In the genomic region with DNA sequence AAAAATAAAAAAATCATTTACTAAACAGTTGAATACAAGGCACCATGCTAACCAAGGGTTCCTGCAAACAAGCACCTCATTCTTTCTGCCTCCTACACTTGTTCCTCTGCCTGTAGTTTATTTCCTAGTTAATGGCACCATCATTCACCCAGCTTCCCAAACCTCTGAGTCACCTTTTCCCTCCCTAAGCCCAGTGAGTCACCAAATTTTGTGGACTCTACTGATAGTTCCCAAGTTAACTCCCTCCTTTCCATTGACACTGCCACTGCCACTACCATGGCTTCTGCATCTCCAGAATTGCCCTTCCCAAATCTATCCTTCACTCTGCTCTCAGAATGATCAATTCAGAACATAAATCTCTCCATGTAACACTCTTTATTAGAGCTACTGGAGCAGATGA, we compare ENCODE assay signal across 12 cellular contexts. TPM values are rescaled to one million over a fixed set of nuclear protein-coding genes. Genes with fewer than 3 reads are reported as not detected.
DNase-seq lines count a peak whose midpoint lies in the region; ATAC-seq, FAIRE-seq and TF ChIP-seq lines count a peak whose summit lies in the region.
"Had no signal": no experiment of that assay in that cellular context is flagged by ENCODE, and none has a peak within 500 bp of the region (broad histone marks: within the 10 kb centered on the region; RNA-seq: fewer than 3 reads in every experiment).

No MANE protein-coding gene starts in this region.

- H3K9me3 Mint-ChIP-seq in activated T-cell treated with anti-CD3 and anti-CD28 coated beads, Interleukin-2, amount 50 U/mL, for 72 hours = no peaks in the 10 kb centered on the region

- POLR2A ChIA-PET in HepG2 (lab: Yijun Ruan, JAX) = interaction anchor here (1.4 kb wide), 1 partner anchor 74 kb away, joined by 3 read pairs; no protein-coding TSS in a partner anchor

- no peak overlapping the region for H3K27ac Mint-ChIP-seq in activated T-cell treated with anti-CD3 and anti-CD28 coated beads, Interleukin-2, amount 50 U/mL, for 72 hours
- H3K27ac Mint-ChIP-seq: activated CD4-positive, alpha-beta T cell treated with anti-CD3 and anti-CD28 coated beads for 36 hours; IgD-negative memory B cell had no signal

- H3K4me3 ChIP-seq in KMS-11 (IDR thresholded peaks at IDR 0.05; ENCODE audit: insufficient read depth, low read depth, low read length) (no peak overlapping the region), mammary epithelial cell (replicated peaks in 1 of 3; ENCODE audit: insufficient read depth in 1 of 3, low read depth in 2 of 3, low read length in 3 of 3) (no peak overlapping the region), HepG2 (replicated peaks in 1 of 3; ENCODE audit: insufficient read depth in 1 of 3, low read depth in 2 of 3, low read length in 3 of 3) (no peak overlapping the region)
- H3K4me3 ChIP-seq: body of pancreas had no signal

- CTCF ChIA-PET in mammary epithelial cell (lab: Charles Lee; ENCODE audit: low non-redundant PET) (interaction anchor here (0.5 kb wide), 1 partner anchor 50 kb away, joined by 4 read pairs; no protein-coding TSS in a partner anchor), HepG2 (lab: Yijun Ruan, JAX; ENCODE audit: low intra/inter-chr PET ratio, low total read pairs) (no interaction called here)

- H3K4me2 ChIP-seq in KMS-11 (peak overlapping the region; percentile 84), mammary epithelial cell (ENCODE audit: insufficient read depth, low read depth, low read length) (peak overlapping the region; percentile 59), HepG2 (ENCODE audit: low read depth, low read length) (peak overlapping the region; percentile 67; the same call in 1 of the 2 replicates)

- H3K4me1 Mint-ChIP-seq in activated T-cell treated with anti-CD3 and anti-CD28 coated beads, Interleukin-2, amount 50 U/mL, for 72 hours (ENCODE audit: low read depth) = peaks cover 35% of the 10 kb centered on the region

- H3K27me3 ChIP-seq in KMS-11 (ENCODE audit: insufficient read depth, low read depth) = no peaks in the 10 kb centered on the region
- H3K27me3 ChIP-seq in mammary epithelial cell (ENCODE audit: insufficient read depth, low read length) = no peaks in the 10 kb centered on the region
- H3K27me3 ChIP-seq in HepG2 (ENCODE audit: control insufficient read depth in 1 of 2, insufficient read depth in 2 of 2, low read length in 2 of 2) = no peaks in the 10 kb centered on the region
- H3K27me3 ChIP-seq: body of pancreas had no signal

- H3K27ac ChIP-seq in KMS-11 (peak overlapping the region; percentile 96), mammary epithelial cell (ENCODE audit: insufficient read depth, low read depth, low read length) (peak overlapping the region; percentile 34), HepG2 (ENCODE audit: extremely low read length, insufficient read depth, low read length) (no peak overlapping the region)
- H3K27ac ChIP-seq: body of pancreas had no signal

- TF ChIP-seq CTCF in AG09319 (IDR thresholded peaks at IDR 0.05; ENCODE audit: low read depth, low read length) = no peak
- no peak for TF ChIP-seq CTCF in KMS-11 (conservative IDR thresholded peaks at IDR 0.05; ENCODE audit: low read depth, low read length)
- TF ChIP-seq CTCF in mammary epithelial cell (conservative IDR thresholded peaks at IDR 0.05 in 1 of 2, IDR thresholded peaks at IDR 0.05 in 1 of 2; ENCODE audit: extremely low read depth in 1 of 2, insufficient read depth in 1 of 2, low read depth in 1 of 2, low read length in 2 of 2) = no peak
- TF ChIP-seq CTCF in HepG2 (CRISPR knock-in tag; IDR thresholded peaks at IDR 0.05) = no peak

- H3K9ac ChIP-seq in KMS-11 (peak overlapping the region; percentile 55; the same call in 1 of the 2 replicates), mammary epithelial cell (ENCODE audit: insufficient read depth, low read length) (no peak overlapping the region), HepG2 (ENCODE audit: insufficient read depth, low read depth, low read length) (no peak overlapping the region)

- dilution Hi-C loops in mammary epithelial cell (cut with HindIII; ENCODE audit: low sequenced_read_pairs) = loop anchor here (10.0 kb wide), 1 partner anchor 48 kb away; no protein-coding TSS in a partner anchor

- H3K9me3 ChIP-seq in mammary epithelial cell (replicated peaks; ENCODE audit: insufficient read depth, low read length) (no peaks in the 10 kb centered on the region), HepG2 (ENCODE audit: low read length) (no peaks in the 10 kb centered on the region)
- H3K9me3 ChIP-seq: body of pancreas had no signal

- TF ChIP-seq EP300 in HepG2 (IDR thresholded peaks at IDR 0.05; ENCODE audit: low read depth in 2 of 2, low read length in 2 of 2) = no peak
- no peak for TF ChIP-seq EP300 in HepG2 (CRISPR knock-in tag; IDR thresholded peaks at IDR 0.05; ENCODE audit: borderline replicate concordance)

- no peak for TF ChIP-seq RAD21 in HepG2 (CRISPR knock-in tag; IDR thresholded peaks at IDR 0.05)

- DNase-seq in AG09319 (ENCODE audit: extremely low read depth, low read depth) (peak; percentile 11), mammary epithelial cell (peak; percentile 84), HepG2 (ENCODE audit: low spot score) (peak; percentile 38)
- DNase-seq in activated T-cell treated with anti-CD3 and anti-CD28 coated beads, Interleukin-2, amount 50 U/mL, for 72 hours = no peak
- DNase-seq: right cardiac atrium had no signal

- ATAC-seq in HepG2 (peak; percentile 55; the same call in 2 of the 3 replicates), GM21825 (IDR thresholded peaks at IDR 0.05; ENCODE audit: unreplicated experiment) (no peak), GM18505 (IDR thresholded peaks at IDR 0.05; ENCODE audit: unreplicated experiment) (no peak), GM19455 (IDR thresholded peaks at IDR 0.05; ENCODE audit: unreplicated experiment) (no peak)
- ATAC-seq in activated T-cell treated with anti-CD3 and anti-CD28 coated beads, Interleukin-2, amount 50 U/mL, for 72 hours (replicated peaks in 1 of 2) = no peak
- ATAC-seq: body of pancreas had no signal

- no peak for FAIRE-seq in HepG2 (lab: Jason Lieb, UNC)

- in situ Hi-C loops in mammary epithelial cell (cut with MboI; ENCODE audit: low sequenced_read_pairs in 2 of 2) (no loop called here), HepG2 (cut with HindIII; ENCODE audit: extremely low pct_ligation_motif_present, low pct_unique_long_range_greater_than_20kb) (no loop called here)

- BruUV-seq in mammary epithelial cell (replicated peaks; lab: Mats Ljungman, UMichigan) (no TSS peak), HepG2 (replicated peaks; lab: Mats Ljungman, UMichigan) (no TSS peak)

- H3K4me1 ChIP-seq in KMS-11 (ENCODE audit: low read depth, poor library complexity, severe bottlenecking) = peaks cover 73% of the 10 kb centered on the region
- H3K4me1 ChIP-seq in mammary epithelial cell (ENCODE audit: insufficient read depth, low read length) = peaks cover 37% of the 10 kb centered on the region
- H3K4me1 ChIP-seq in HepG2 (ENCODE audit: insufficient read depth, low read length) = peaks cover 22% of the 10 kb centered on the region
- H3K4me1 ChIP-seq: body of pancreas had no signal

- no peak overlapping the region for H3K4me3 Mint-ChIP-seq in activated T-cell treated with anti-CD3 and anti-CD28 coated beads, Interleukin-2, amount 50 U/mL, for 72 hours
- H3K4me3 Mint-ChIP-seq: activated CD4-positive, alpha-beta T cell treated with anti-CD3 and anti-CD28 coated beads for 36 hours; IgD-negative memory B cell had no signal

- no peaks in the 10 kb centered on the region for H4K20me1 ChIP-seq in KMS-11 (ENCODE audit: insufficient read depth)
- H4K20me1 ChIP-seq in mammary epithelial cell (ENCODE audit: insufficient read depth, low read length) = no peaks in the 10 kb centered on the region
- no peaks in the 10 kb centered on the region for H4K20me1 ChIP-seq in HepG2 (ENCODE audit: insufficient read depth, low read length)

- no peaks in the 10 kb centered on the region for H3K36me3 Mint-ChIP-seq in activated T-cell treated with anti-CD3 and anti-CD28 coated beads, Interleukin-2, amount 50 U/mL, for 72 hours (ENCODE audit: insufficient read depth in 2 of 2)

- H2AFZ ChIP-seq in KMS-11 (ENCODE audit: low read depth) = no peak overlapping the region
- H2AFZ ChIP-seq in mammary epithelial cell (ENCODE audit: low read depth, low read length) = no peak overlapping the region
- H2AFZ ChIP-seq in HepG2 (ENCODE audit: low read length) = no peak overlapping the region

- no peaks in the 10 kb centered on the region for H3K79me2 ChIP-seq in KMS-11 (ENCODE audit: insufficient read depth, low read depth)
- no peaks in the 10 kb centered on the region for H3K79me2 ChIP-seq in mammary epithelial cell (ENCODE audit: insufficient read depth, low read length)
- H3K79me2 ChIP-seq in HepG2 (ENCODE audit: insufficient read depth, low read length) = no peaks in the 10 kb centered on the region

- H3K36me3 ChIP-seq in KMS-11 (ENCODE audit: insufficient read depth) = no peaks in the 10 kb centered on the region
- H3K36me3 ChIP-seq in mammary epithelial cell (ENCODE audit: insufficient read depth, low read length) = no peaks in the 10 kb centered on the region
- no peaks in the 10 kb centered on the region for H3K36me3 ChIP-seq in HepG2 (replicated peaks in 1 of 2; ENCODE audit: control insufficient read depth in 1 of 2, insufficient read depth in 2 of 2, low read length in 2 of 2)

- TF ChIP-seq POLR2A in HepG2 (IDR thresholded peaks at IDR 0.05; ENCODE audit: insufficient read depth in 1 of 2, low read depth in 2 of 2, low read length in 2 of 2) = no peak
- no peak for TF ChIP-seq POLR2A in GM18505 (IDR thresholded peaks at IDR 0.05; ENCODE audit: borderline replicate concordance, extremely low read depth, insufficient read depth, insufficient read length)

- no peaks in the 10 kb centered on the region for H3K27me3 Mint-ChIP-seq in activated T-cell treated with anti-CD3 and anti-CD28 coated beads, Interleukin-2, amount 50 U/mL, for 72 hours (ENCODE audit: low read depth)
- H3K27me3 Mint-ChIP-seq: activated CD4-positive, alpha-beta T cell treated with anti-CD3 and anti-CD28 coated beads for 36 hours had no signal

- intact Hi-C loops in mammary epithelial cell (cut with micrococcal nuclease) (loop anchor here (5.0 kb wide), 2 partner anchors 35 to 100 kb away; no protein-coding TSS in a partner anchor), HepG2 (cut with micrococcal nuclease; ENCODE audit: unreplicated experiment) (loop anchor here (2.0 kb wide), 1 partner anchor 508 kb away; no protein-coding TSS in a partner anchor)

RNA-seq across cellular contexts. Expression of a gene that starts 2.0 kb away (rescaled TPM):
- not detected for total RNA-seq in mammary epithelial cell
- polyA plus RNA-seq in mammary epithelial cell = not detected
- not detected for polyA minus RNA-seq in mammary epithelial cell
- total RNA-seq in HepG2 (2016; rRNA removed; fragmentation: Illumina TruSeq; extraction: Trizol) = 0.18 TPM in 1 of 2 replicates, not detected in the other
- not detected in 2 replicates for total RNA-seq in HepG2 (2016; cell fraction: cytosol; rRNA removed; fragmentation: Illumina TruSeq; extraction: Trizol; ENCODE audit: low read depth)
- total RNA-seq in HepG2 (2016; cell fraction: insoluble cytoplasmic fraction; rRNA removed; fragmentation: Illumina TruSeq; extraction: Trizol) = not detected in 2 replicates
- 0.46 TPM in 1 of 2 replicates, not detected in the other for total RNA-seq in HepG2 (2016; cell fraction: membrane; rRNA removed; fragmentation: Illumina TruSeq; extraction: Trizol)
- total RNA-seq in HepG2 (2016; cell fraction: nucleus; rRNA removed; fragmentation: Illumina TruSeq; extraction: Trizol) = 0.22 and 0.38 TPM in 2 replicates
- not detected in 2 replicates for polyA plus RNA-seq in HepG2 (2011; rRNA removed)
- not detected in 2 replicates for polyA plus RNA-seq in HepG2 (2011; cell fraction: cytosol; rRNA removed)
- polyA plus RNA-seq in HepG2 (2011; cell fraction: nucleus; rRNA removed) = 0.10 TPM in 1 of 2 replicates, not detected in the other
- 0.09 TPM in 1 of 2 replicates, not detected in the other for polyA plus RNA-seq in HepG2 (2012)
- not detected in 2 replicates for polyA plus RNA-seq in HepG2 (2016; cell fraction: cytosol; fragmentation: Illumina TruSeq; extraction: Trizol; ENCODE audit: low read depth)
- not detected in 2 replicates for polyA plus RNA-seq in HepG2 (2016; cell fraction: insoluble cytoplasmic fraction; fragmentation: Illumina TruSeq; extraction: Trizol; ENCODE audit: low read depth)
- not detected in 2 replicates for polyA plus RNA-seq in HepG2 (2016; cell fraction: membrane; fragmentation: Illumina TruSeq; extraction: Trizol; ENCODE audit: low read depth)
- 0.83 TPM in 1 of 2 replicates, not detected in the other for polyA plus RNA-seq in HepG2 (2016; cell fraction: nucleus; fragmentation: Illumina TruSeq; extraction: Trizol; ENCODE audit: insufficient read depth, low read depth)
- polyA minus RNA-seq in HepG2 (2011; rRNA and poly(A)+ RNA removed; ENCODE audit: low replicate concordance) = 0.21 TPM in 1 of 2 replicates, not detected in the other
- not detected in 2 replicates for polyA minus RNA-seq in HepG2 (2011; cell fraction: cytosol; rRNA and poly(A)+ RNA removed)
- polyA minus RNA-seq in HepG2 (2011; cell fraction: nucleus; rRNA and poly(A)+ RNA removed) = not detected in 2 replicates
- not detected for total RNA-seq in activated T-cell treated with anti-CD3 and anti-CD28 coated beads, Interleukin-2, amount 50 U/mL, for 72 hours
- total RNA-seq: activated CD4-positive, alpha-beta T cell treated with anti-CD3 and anti-CD28 coated beads for 36 hours; body of pancreas had no signal
- polyA plus RNA-seq: IgD-negative memory B cell, right cardiac atrium had no signal

RNA-seq across cellular contexts. Expression of a gene that starts 54.0 kb away (rescaled TPM):
- total RNA-seq in mammary epithelial cell (10 to 100 TPM; 26.0 to 31.6 TPM), HepG2 (2016; rRNA removed; fragmentation: Illumina TruSeq; extraction: Trizol) (20.0 and 30.6 TPM in 2 replicates)
- polyA plus RNA-seq in mammary epithelial cell (13.8 TPM), HepG2 (2011; rRNA removed) (8.0 and 8.8 TPM in 2 replicates)
- 15.2 TPM for polyA minus RNA-seq in mammary epithelial cell
- total RNA-seq in HepG2 (2016; cell fraction: cytosol; rRNA removed; fragmentation: Illumina TruSeq; extraction: Trizol; ENCODE audit: low read depth) = 8.6 and 10.3 TPM in 2 replicates
- total RNA-seq in HepG2 (2016; cell fraction: insoluble cytoplasmic fraction; rRNA removed; fragmentation: Illumina TruSeq; extraction: Trizol) = 18.9 and 31.3 TPM in 2 replicates
- total RNA-seq in HepG2 (2016; cell fraction: membrane; rRNA removed; fragmentation: Illumina TruSeq; extraction: Trizol) = 11.8 and 14.3 TPM in 2 replicates
- total RNA-seq in HepG2 (2016; cell fraction: nucleus; rRNA removed; fragmentation: Illumina TruSeq; extraction: Trizol) = 25.6 and 26.2 TPM in 2 replicates
- 3.9 and 6.4 TPM in 2 replicates for polyA plus RNA-seq in HepG2 (2011; cell fraction: cytosol; rRNA removed)
- 3.4 and 5.1 TPM in 2 replicates for polyA plus RNA-seq in HepG2 (2011; cell fraction: nucleus; rRNA removed)
- polyA plus RNA-seq in HepG2 (2012) = 11.2 and 13.5 TPM in 2 replicates
- 0.75 and 0.94 TPM in 2 replicates for polyA plus RNA-seq in HepG2 (2016; cell fraction: cytosol; fragmentation: Illumina TruSeq; extraction: Trizol; ENCODE audit: low read depth)
- polyA plus RNA-seq in HepG2 (2016; cell fraction: insoluble cytoplasmic fraction; fragmentation: Illumina TruSeq; extraction: Trizol; ENCODE audit: low read depth) = 21.5 and 22.2 TPM in 2 replicates
- 4.3 and 4.5 TPM in 2 replicates for polyA plus RNA-seq in HepG2 (2016; cell fraction: membrane; fragmentation: Illumina TruSeq; extraction: Trizol; ENCODE audit: low read depth)
- 13.0 and 14.8 TPM in 2 replicates for polyA plus RNA-seq in HepG2 (2016; cell fraction: nucleus; fragmentation: Illumina TruSeq; extraction: Trizol; ENCODE audit: insufficient read depth, low read depth)
- 7.2 and 12.2 TPM in 2 replicates for polyA minus RNA-seq in HepG2 (2011; rRNA and poly(A)+ RNA removed; ENCODE audit: low replicate concordance)
- polyA minus RNA-seq in HepG2 (2011; cell fraction: cytosol; rRNA and poly(A)+ RNA removed) = 11.5 and 11.8 TPM in 2 replicates
- polyA minus RNA-seq in HepG2 (2011; cell fraction: nucleus; rRNA and poly(A)+ RNA removed) = 27.3 and 29.0 TPM in 2 replicates
- 1 to 10 TPM; 5.5 to 6.5 TPM for total RNA-seq in activated T-cell treated with anti-CD3 and anti-CD28 coated beads, Interleukin-2, amount 50 U/mL, for 72 hours

Comparison
In these comparisons a context has a peak if more than half of its experiments do, and no peak if none do; other contexts are left out.
1. DNase-seq: peak in AG09319 (single experiment), mammary epithelial cell (single experiment) and HepG2 (single experiment); none in activated T-cell treated with anti-CD3 and anti-CD28 coated beads, Interleukin-2, amount 50 U/mL, for 72 hours (0 of 2).
2. Peak in every context shown above with its lines, with median percentiles within 50 percentile points of each other: H3K4me2 ChIP-seq.